In genomic region chr16:27817038-27817437, GRCh38 we compare ENCODE assay signal across 25 cellular contexts.
"Had no signal": no experiment of that assay in that cellular context is flagged by ENCODE, and none has a peak within 500 bp of the region (broad histone marks: within the 10 kb centered on the region; RNA-seq: fewer than 3 reads in every experiment).

No MANE protein-coding gene starts in this region.

- ATAC-seq: activated CD4-positive, alpha-beta T cell treated with anti-CD3 and anti-CD28 coated beads for 36 hours; activated CD8-positive, alpha-beta T cell treated with anti-CD3 and anti-CD28 coated beads, Interleukin-2, amount 10 ng/mL, durations not matched to agents 7 days and 5 days; activated T-cell treated with anti-CD3 and anti-CD28 coated beads, Interleukin-2, amount 50 U/mL, for 72 hours; left cardiac atrium; left ventricle myocardium superior; naive thymus-derived CD4-positive, alpha-beta T cell had no signal

- H3K4me3 Mint-ChIP-seq: activated CD4-positive, alpha-beta T cell treated with anti-CD3 and anti-CD28 coated beads for 36 hours; activated CD8-positive, alpha-beta T cell treated with anti-CD3 and anti-CD28 coated beads, Interleukin-2, amount 10 ng/mL, durations not matched to agents 7 days and 5 days; activated naive CD4-positive, alpha-beta T cell treated with anti-CD3 and anti-CD28 coated beads for 36 hours; activated naive CD8-positive, alpha-beta T cell treated with anti-CD3 and anti-CD28 coated beads for 36 hours; activated T-cell treated with anti-CD3 and anti-CD28 coated beads, Interleukin-2, amount 50 U/mL, for 72 hours; brain; dendritic cell treated with granulocyte-macrophage colony-stimulating factor and Interleukin-4, amounts not matched to agents 40 ng/mL and 50 ng/mL, for 4 days; naive thymus-derived CD4-positive, alpha-beta T cell; stimulated activated naive CD8-positive, alpha-beta T cell treated with anti-CD3 and anti-CD28 coated beads, Interleukin-15, Interleukin-2, amounts not matched to agents 100 ng/mL and 50 ng/mL, for 24 hours; T-helper 2 cell treated with Interferon-gamma antibody and Interleukin-4, amounts not matched to agents 5 μg/mL and 100 μg/mL, for 36 hours had no signal

- H3K9me3 ChIP-seq: adrenal gland, ascending aorta, esophagus muscularis mucosa, thyroid gland, upper lobe of left lung had no signal

- H3K36me3 Mint-ChIP-seq: activated naive CD8-positive, alpha-beta T cell treated with anti-CD3 and anti-CD28 coated beads for 36 hours; brain; naive thymus-derived CD4-positive, alpha-beta T cell had no signal

- H3K27ac Mint-ChIP-seq: activated CD4-positive, alpha-beta T cell treated with anti-CD3 and anti-CD28 coated beads for 36 hours; activated CD8-positive, alpha-beta T cell treated with anti-CD3 and anti-CD28 coated beads, Interleukin-2, amount 10 ng/mL, durations not matched to agents 7 days and 5 days; activated naive CD4-positive, alpha-beta T cell treated with anti-CD3 and anti-CD28 coated beads for 36 hours; activated naive CD8-positive, alpha-beta T cell treated with anti-CD3 and anti-CD28 coated beads for 36 hours; activated T-cell treated with anti-CD3 and anti-CD28 coated beads, Interleukin-2, amount 50 U/mL, for 72 hours; brain; dendritic cell treated with granulocyte-macrophage colony-stimulating factor and Interleukin-4, amounts not matched to agents 40 ng/mL and 50 ng/mL, for 4 days; naive thymus-derived CD4-positive, alpha-beta T cell; stimulated activated naive CD8-positive, alpha-beta T cell treated with anti-CD3 and anti-CD28 coated beads, Interleukin-15, Interleukin-2, amounts not matched to agents 100 ng/mL and 50 ng/mL, for 24 hours; T-helper 2 cell treated with Interferon-gamma antibody and Interleukin-4, amounts not matched to agents 5 μg/mL and 100 μg/mL, for 36 hours had no signal

- H3K36me3 ChIP-seq: adrenal gland, ascending aorta, cardiac muscle cell, esophagus muscularis mucosa, thyroid gland, upper lobe of left lung had no signal

- H3K9me3 Mint-ChIP-seq: activated naive CD8-positive, alpha-beta T cell treated with anti-CD3 and anti-CD28 coated beads for 36 hours; activated T-cell treated with anti-CD3 and anti-CD28 coated beads, Interleukin-2, amount 50 U/mL, for 72 hours; dendritic cell treated with granulocyte-macrophage colony-stimulating factor and Interleukin-4, amounts not matched to agents 40 ng/mL and 50 ng/mL, for 4 days; stimulated activated naive CD8-positive, alpha-beta T cell treated with anti-CD3 and anti-CD28 coated beads, Interleukin-15, Interleukin-2, amounts not matched to agents 100 ng/mL and 50 ng/mL, for 24 hours; T-helper 2 cell treated with Interferon-gamma antibody and Interleukin-4, amounts not matched to agents 5 μg/mL and 100 μg/mL, for 36 hours had no signal

- H3K27ac ChIP-seq: adrenal gland, ascending aorta, cardiac muscle cell, esophagus muscularis mucosa, parathyroid adenoma, thyroid gland, upper lobe of left lung had no signal

- H3K4me3 ChIP-seq: adrenal gland, ascending aorta, cardiac muscle cell, esophagus muscularis mucosa, thyroid gland, upper lobe of left lung had no signal

- H3K27me3 ChIP-seq: adrenal gland, ascending aorta, cardiac muscle cell, thyroid gland, upper lobe of left lung had no signal

- H3K4me1 ChIP-seq: adrenal gland, ascending aorta, esophagus muscularis mucosa, parathyroid adenoma, thyroid gland, upper lobe of left lung had no signal

- H3K4me1 Mint-ChIP-seq: activated CD4-positive, alpha-beta T cell treated with anti-CD3 and anti-CD28 coated beads for 36 hours; activated naive CD8-positive, alpha-beta T cell treated with anti-CD3 and anti-CD28 coated beads for 36 hours; naive thymus-derived CD4-positive, alpha-beta T cell had no signal

- DNase-seq: activated CD4-positive, alpha-beta T cell treated with anti-CD3 and anti-CD28 coated beads for 36 hours; activated CD4-positive, CD25-positive, alpha-beta regulatory T cell; activated CD8-positive, alpha-beta T cell treated with anti-CD3 and anti-CD28 coated beads, Interleukin-2, amount 10 ng/mL, durations not matched to agents 7 days and 5 days; activated naive CD4-positive, alpha-beta T cell treated with anti-CD3 and anti-CD28 coated beads for 36 hours; activated naive CD8-positive, alpha-beta T cell treated with anti-CD3 and anti-CD28 coated beads for 36 hours; activated T-cell treated with anti-CD3 and anti-CD28 coated beads for 4 hours; activated T-cell treated with anti-CD3 and anti-CD28 coated beads, Interleukin-2, amount 50 U/mL, for 72 hours; adrenal gland; effector CD4-positive, alpha-beta T cell; left cardiac atrium; left ventricle myocardium superior; naive thymus-derived CD4-positive, alpha-beta T cell; right cardiac atrium; stimulated activated CD4-positive, alpha-beta T cell treated with anti-CD3 and anti-CD28 coated beads, Interleukin-2, amount 100 ng/mL, for 48 hours; T-helper 1 cell; thyroid gland; upper lobe of left lung had no signal
